In genomic region chr16:1984347-1985225, GRCh38 we compare ENCODE assay signal across 8 cellular contexts. TPM values are rescaled to one million over a fixed set of nuclear protein-coding genes. Genes with fewer than 3 reads are reported as not detected.
A peak's percentile ranks its signal among the peaks of the same experiment; 100 is the strongest.
DNase-seq lines count a peak whose midpoint lies in the region; ATAC-seq, FAIRE-seq and TF ChIP-seq lines count a peak whose summit lies in the region.

No MANE protein-coding gene starts in this region.

- H3K27me3 ChIP-seq in bronchial epithelial cell (ENCODE audit: control insufficient read depth, insufficient read depth, low read length) (peaks cover 16% of the 10 kb centered on the region), lung (ENCODE audit: control insufficient read depth, insufficient read depth) (no peaks in the 10 kb centered on the region), vagina (no peaks in the 10 kb centered on the region)

- peak overlapping the region; percentile 88 for H3K4me3 Mint-ChIP-seq in activated T-cell treated with anti-CD3 and anti-CD28 coated beads, Interleukin-2, amount 50 U/mL, for 24 hours

- H3K9me3 Mint-ChIP-seq in activated T-cell treated with anti-CD3 and anti-CD28 coated beads, Interleukin-2, amount 50 U/mL, for 24 hours, result no peaks in the 10 kb centered on the region

- FAIRE-seq in bronchial epithelial cell (lab: Jason Lieb, UNC), result no peak

- TF ChIP-seq POLR2A in vagina (IDR thresholded peaks at IDR 0.05), result no peak

- peaks cover 10% of the 10 kb centered on the region for H3K36me3 ChIP-seq in bronchial epithelial cell (ENCODE audit: control insufficient read depth, insufficient read depth, low read length)
- H3K36me3 ChIP-seq in lung (ENCODE audit: control insufficient read depth in 2 of 2, insufficient read depth in 2 of 2, low read length in 2 of 2), result peaks cover 0 to 15% of the 10 kb centered on the region in 2 donors
- peaks cover 0 to 13% of the 10 kb centered on the region in 2 donors for H3K36me3 ChIP-seq in vagina

- intact Hi-C loops in vagina (cut with DNase I), result no loop called here

- H3K4me1 Mint-ChIP-seq in activated T-cell treated with anti-CD3 and anti-CD28 coated beads, Interleukin-2, amount 50 U/mL, for 24 hours (ENCODE audit: low read depth), result peaks cover 20% of the 10 kb centered on the region

- H3K27ac ChIP-seq in lung (ENCODE audit: low read depth in 1 of 2, low read length in 1 of 2), result peak overlapping the region; percentile 65 to 79
- H3K27ac ChIP-seq in vagina, result peak overlapping the region; percentile 53

- ATAC-seq in lung (ENCODE audit: insufficient read depth, low FRiP score), result no peak
- no peak for ATAC-seq in GM19452 (IDR thresholded peaks at IDR 0.05; ENCODE audit: unreplicated experiment)

- H3K4me1 ChIP-seq in lung (ENCODE audit: control insufficient read depth in 2 of 2, insufficient read depth in 2 of 2, low read length in 2 of 2) (peaks cover 0 to 12% of the 10 kb centered on the region in 2 donors), vagina (peaks cover 28% of the 10 kb centered on the region)

- H3K27me3 Mint-ChIP-seq in activated T-cell treated with anti-CD3 and anti-CD28 coated beads, Interleukin-2, amount 50 U/mL, for 24 hours, result peaks cover 52% of the 10 kb centered on the region

- peak overlapping the region; percentile 68 for H3K27ac Mint-ChIP-seq in activated T-cell treated with anti-CD3 and anti-CD28 coated beads, Interleukin-2, amount 50 U/mL, for 24 hours

- TF ChIP-seq CTCF in bronchial epithelial cell (IDR thresholded peaks at IDR 0.05; ENCODE audit: insufficient read depth, low read length, severe bottlenecking) (no peak), lung (IDR thresholded peaks at IDR 0.05; ENCODE audit: control extremely low read depth, extremely low read depth) (no peak), vagina (IDR thresholded peaks at IDR 0.05) (no peak)

- no peak for DNase-seq in activated T-cell treated with anti-CD3 and anti-CD28 coated beads, Interleukin-2, amount 50 U/mL, for 24 hours
- no peak for DNase-seq in activated T-cell treated with anti-CD3 and anti-CD28 coated beads, Interleukin-2, amount 50 U/mL, for 1 hour
- no peak for DNase-seq in Jurkat, Clone E6-1 (ENCODE audit: low read depth, low spot score)
- DNase-seq in bronchial epithelial cell (ENCODE audit: low read depth) (no peak), lung (ENCODE audit: low spot score) (no peak), vagina (ENCODE audit: extremely low spot score in 2 of 2) (no peak), DMS79 treated with DMSO at 0.1 percent for 48 hours (lab: John Stamatoyannopoulos, UW) (no peak)

- H3K4me3 ChIP-seq in Jurkat, Clone E6-1 (ENCODE audit: low read length), result peak overlapping the region; percentile 66
- H3K4me3 ChIP-seq in bronchial epithelial cell (ENCODE audit: low read depth, low read length) (peak overlapping the region; percentile 66), lung (peak overlapping the region; percentile 73), vagina (peak overlapping the region; percentile 59 to 87)

- H3K9me3 ChIP-seq in lung (ENCODE audit: control insufficient read depth in 2 of 2, insufficient read depth in 1 of 2, low read length in 1 of 2), result no peaks in the 10 kb centered on the region
- H3K9me3 ChIP-seq in vagina, result no peaks in the 10 kb centered on the region

- 12 to 24% methylated on average over 33 to 58 of the region's 58 CpGs for WGBS in lung, 2 donors

- H3K36me3 Mint-ChIP-seq in activated T-cell treated with anti-CD3 and anti-CD28 coated beads, Interleukin-2, amount 50 U/mL, for 24 hours (ENCODE audit: low read depth), result peaks cover 26% of the 10 kb centered on the region

RNA-seq across cellular contexts. Expression of gene GFER, which starts 0.6 kb away (rescaled TPM):
- 41.8 TPM for polyA plus RNA-seq in Jurkat, Clone E6-1 (2012; ENCODE audit: insufficient read depth, insufficient read length)
- total RNA-seq in bronchial epithelial cell (16.1 and 18.4 TPM in 2 replicates), lung (10 to 100 TPM in 1 of 2 donors, 1 to 10 TPM in 1; 7.4 to 32.6 TPM), vagina (11.5 TPM)
- 10 to 100 TPM; 18.6 to 63.5 TPM for polyA plus RNA-seq in lung

RNA-seq across cellular contexts. Expression of gene NOXO1, which starts 3.3 kb away (rescaled TPM):
- not detected for polyA plus RNA-seq in Jurkat, Clone E6-1 (2012; ENCODE audit: insufficient read depth, insufficient read length)
- total RNA-seq in bronchial epithelial cell (1.6 and 2.0 TPM in 2 replicates), lung (1 to 10 TPM in 1 of 2 donors, under 1 TPM in 1; 0.28 to 4.5 TPM), vagina (1.2 TPM)
- 1 to 10 TPM; 2.0 to 7.3 TPM for polyA plus RNA-seq in lung

RNA-seq across cellular contexts. Expression of gene SYNGR3, which starts 5.2 kb away (rescaled TPM):
- polyA plus RNA-seq in Jurkat, Clone E6-1 (2012; ENCODE audit: insufficient read depth, insufficient read length), result 4.3 TPM
- 2.9 and 5.2 TPM in 2 replicates for total RNA-seq in bronchial epithelial cell
- under 1 TPM; 0.40 to 0.46 TPM for total RNA-seq in lung
- under 1 TPM; 0.10 to 0.69 TPM for polyA plus RNA-seq in lung
- 8.3 TPM for total RNA-seq in vagina

RNA-seq across cellular contexts. Expression of gene TBL3, which starts 12.7 kb away (rescaled TPM):
- polyA plus RNA-seq in Jurkat, Clone E6-1 (2012; ENCODE audit: insufficient read depth, insufficient read length), result 52.9 TPM
- total RNA-seq in bronchial epithelial cell (38.5 and 44.5 TPM in 2 replicates), lung (10 to 100 TPM; 23.9 to 35.4 TPM), vagina (44.2 TPM)
- 10 to 100 TPM; 52.8 to 58.8 TPM for polyA plus RNA-seq in lung

RNA-seq across cellular contexts. Expression of gene RNF151, which starts 17.9 kb away (rescaled TPM):
- not detected for polyA plus RNA-seq in Jurkat, Clone E6-1 (2012; ENCODE audit: insufficient read depth, insufficient read length)
- total RNA-seq in bronchial epithelial cell (not detected in 2 replicates), lung (not detected), vagina (not detected)
- polyA plus RNA-seq in lung, result under 1 TPM in 1 of 2 donors, not detected in 1; 0.15 TPM
